21 cellular contexts compared by ENCODE assay signal in the genomic region with DNA sequence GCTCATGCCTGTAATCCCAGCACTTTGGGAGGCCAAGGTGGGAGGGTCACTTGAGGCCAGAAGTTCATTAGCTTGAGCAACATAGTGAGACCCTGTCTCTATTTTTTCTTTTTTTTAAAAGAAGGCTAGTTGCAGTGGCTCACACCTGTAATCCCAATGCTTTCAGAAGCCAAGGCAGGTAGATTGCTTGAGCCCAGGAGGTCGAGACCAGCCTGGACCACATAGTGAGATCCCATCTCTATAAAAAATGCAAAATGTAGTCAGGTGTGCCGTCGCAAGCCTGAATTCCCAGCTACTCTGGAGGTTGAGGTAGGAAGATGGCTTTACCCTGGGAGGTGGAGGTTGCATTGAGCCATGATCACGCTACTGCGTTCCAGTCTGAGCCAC. TPM values are rescaled to one million over a fixed set of nuclear protein-coding genes. Genes with fewer than 3 reads are reported as not detected.
"Had no signal": no experiment of that assay in that cellular context is flagged by ENCODE, and none has a peak within 500 bp of the region (broad histone marks: within the 10 kb centered on the region; RNA-seq: fewer than 3 reads in every experiment).

No MANE protein-coding gene starts in this region.

- H3K9ac ChIP-seq: KMS-11, SK-N-SH had no signal

- H3K4me2 ChIP-seq: KMS-11, SK-N-SH had no signal

- H3K9me3 ChIP-seq: SK-N-SH had no signal

- DNase-seq: IMR-90, Kasumi-1, MM.1S, NCI-H1092 treated with DMSO at 0.1 percent for 48 hours, NCI-H1436, NCI-H187, NCI-H2029, NCI-H2081 treated with DMSO at 0.1 percent for 48 hours, NCI-H2171, NCI-H226, NCI-H446, NCI-H510A, NCI-H524 treated with DMSO at 0.1 percent for 48 hours, NCI-H774, SHP77, SW 1271 had no signal

- FAIRE-seq: RCC 7860 had no signal

- H3K27ac ChIP-seq: HL-60, KMS-11 had no signal

RNA-seq across cellular contexts. Expression of a gene that starts 27.1 kb away (rescaled TPM):
- total RNA-seq: SK-MEL-5 had no signal
